In genomic region chr2:136212426-136213378, GRCh38 we compare ENCODE assay signal across 9 cellular contexts.
A peak's percentile ranks its signal among the peaks of the same experiment; 100 is the strongest.
DNase-seq lines count a peak whose midpoint lies in the region; ATAC-seq, FAIRE-seq and TF ChIP-seq lines count a peak whose summit lies in the region.
"Had no signal": no experiment of that assay in that cellular context is flagged by ENCODE, and none has a peak within 500 bp of the region (broad histone marks: within the 10 kb centered on the region; RNA-seq: fewer than 3 reads in every experiment).

No MANE protein-coding gene starts in this region.

- H3F3A ChIP-seq in GM23338 (replicated peaks; ENCODE audit: low read depth), result no peaks in the 10 kb centered on the region

- in situ Hi-C loops in GM13977 (cut with MboI; ENCODE audit: low pct_unique_long_range_greater_than_20kb, low sequenced_read_pairs, unreplicated experiment), result no loop called here

- peak; percentile 92 for ATAC-seq in CD8-positive, alpha-beta T cell
- ATAC-seq in GM19324 (IDR thresholded peaks at IDR 0.05; ENCODE audit: low FRiP score, unreplicated experiment) (peak; percentile 49), HG03103 (IDR thresholded peaks at IDR 0.05; ENCODE audit: low read depth, unreplicated experiment) (peak; percentile 48), GM23338 (no peak)

- peaks cover 46% of the 10 kb centered on the region for H3K4me1 Mint-ChIP-seq in CD8-positive, alpha-beta T cell (ENCODE audit: low read depth)
- H3K4me1 Mint-ChIP-seq in GM23338, result no peaks in the 10 kb centered on the region

- peak overlapping the region; percentile 53 for H3K4me3 Mint-ChIP-seq in CD8-positive, alpha-beta T cell
- H3K4me3 Mint-ChIP-seq in GM23338, result no peak overlapping the region

- no peaks in the 10 kb centered on the region for H3K27me3 ChIP-seq in CD8-positive, alpha-beta T cell (ENCODE audit: insufficient read depth, low read length)
- H3K27me3 ChIP-seq in GM23338 (ENCODE audit: insufficient read depth), result no peaks in the 10 kb centered on the region

- intact Hi-C loops in CD8-positive, alpha-beta T cell (cut with DNase I, micrococcal nuclease), result loop anchor here (5.0 kb wide), 1 partner anchor 75 kb away; no protein-coding TSS in a partner anchor

- H3K9me2 ChIP-seq in GM23338 (ENCODE audit: insufficient read depth), result peaks cover 34% of the 10 kb centered on the region; the same call in 1 of the 2 replicates

- no peak overlapping the region for H2AFZ ChIP-seq in GM23338

- no peaks in the 10 kb centered on the region for H3K27me3 Mint-ChIP-seq in CD8-positive, alpha-beta T cell (ENCODE audit: low read depth)
- H3K27me3 Mint-ChIP-seq in GM23338 (ENCODE audit: insufficient read depth, low read depth, poor library complexity), result peaks cover 2% of the 10 kb centered on the region

- peaks cover 26% of the 10 kb centered on the region for H3K4me1 ChIP-seq in CD8-positive, alpha-beta T cell (ENCODE audit: insufficient read depth, low read length)
- no peaks in the 10 kb centered on the region for H3K4me1 ChIP-seq in GM23338 (ENCODE audit: insufficient read depth)

- no peak for TF ChIP-seq CTCF in CD8-positive, alpha-beta T cell (IDR thresholded peaks at IDR 0.05)
- TF ChIP-seq CTCF in GM23338 (conservative IDR thresholded peaks at IDR 0.05; ENCODE audit: low read depth in 2 of 2) (no peak), GM13977 (IDR thresholded peaks at IDR 0.05; ENCODE audit: extremely low read depth, insufficient read depth, missing control alignments) (no peak)

- no peaks in the 10 kb centered on the region for H3K79me2 ChIP-seq in GM23338 (replicated peaks; ENCODE audit: insufficient read depth)

- no peak overlapping the region for H3K4me2 ChIP-seq in GM23338

- H3K36me3 Mint-ChIP-seq in CD8-positive, alpha-beta T cell, result no peaks in the 10 kb centered on the region
- no peaks in the 10 kb centered on the region for H3K36me3 Mint-ChIP-seq in GM23338 (ENCODE audit: low read depth)

- peak in 4 of 7 experiments; percentile 35 to 65 (median 47) for DNase-seq in CD8-positive, alpha-beta T cell
- peak; percentile 27 for DNase-seq in activated gamma-delta T cell treated with anti-CD3 and anti-CD28 coated beads, Interleukin-2, amount 50 U/mL, for 16 hours (ENCODE audit: low read depth)
- DNase-seq in RCC 7860 (ENCODE audit: low spot score) (no peak), GM23338 (ENCODE audit: low spot score) (no peak), GM13977 (ENCODE audit: low spot score) (no peak), GM03348 (ENCODE audit: low spot score) (no peak)
- DNase-seq: KBM-7 had no signal

- peak overlapping the region; percentile 13 for H3K27ac ChIP-seq in CD8-positive, alpha-beta T cell (ENCODE audit: low read depth, low read length)
- no peak overlapping the region for H3K27ac ChIP-seq in GM23338 (ENCODE audit: low read depth)

- H3K9me3 Mint-ChIP-seq in CD8-positive, alpha-beta T cell, result peaks cover 14% of the 10 kb centered on the region
- peaks cover 9% of the 10 kb centered on the region for H3K9me3 Mint-ChIP-seq in GM23338

- CTCF ChIA-PET in CD8-positive, alpha-beta T cell (lab: Charles Lee), result interaction anchor here (0.8 to 1.3 kb wide), 4 partner anchors 26 to 299 kb away, joined by 3 to 4 read pairs (median 3); no protein-coding TSS in a partner anchor

- FAIRE-seq in RCC 7860 (lab: Jason Lieb, UNC), result no peak

- H3K36me3 ChIP-seq in CD8-positive, alpha-beta T cell (ENCODE audit: insufficient read depth, low read length), result no peaks in the 10 kb centered on the region
- no peaks in the 10 kb centered on the region for H3K36me3 ChIP-seq in GM23338 (ENCODE audit: insufficient read depth)

- peak overlapping the region; percentile 93 for H3K27ac Mint-ChIP-seq in CD8-positive, alpha-beta T cell
- no peak overlapping the region for H3K27ac Mint-ChIP-seq in GM23338

- no peak overlapping the region for H3K4me3 ChIP-seq in CD8-positive, alpha-beta T cell (ENCODE audit: low read depth, low read length)
- no peak overlapping the region for H3K4me3 ChIP-seq in GM23338

- no peaks in the 10 kb centered on the region for H3K9me3 ChIP-seq in CD8-positive, alpha-beta T cell (ENCODE audit: low read length)

- POLR2A ChIA-PET in CD8-positive, alpha-beta T cell (lab: Charles Lee), result interaction anchor here (0.6 to 1.9 kb wide), 9 partner anchors 9 to 115 kb away, joined by 3 to 10 read pairs (median 4); no protein-coding TSS in a partner anchor

- H4K20me1 ChIP-seq in GM23338 (replicated peaks; ENCODE audit: insufficient read depth), result no peaks in the 10 kb centered on the region

TF ChIP-seq in GM23338, 12 proteins besides CTCF, POLR2A, EP300 and RAD21 (continues in another document):
- TF ChIP-seq ZNF331 (CRISPR knock-in tag; IDR thresholded peaks at IDR 0.05; ENCODE audit: low read depth) (no peak), REST (IDR thresholded peaks at IDR 0.05; ENCODE audit: unreplicated experiment) (no peak), CREB1 (CRISPR knock-in tag; IDR thresholded peaks at IDR 0.05; ENCODE audit: low read depth) (no peak), ETS1 (IDR thresholded peaks at IDR 0.05) (no peak), ZNF114 (CRISPR knock-in tag; IDR thresholded peaks at IDR 0.05) (no peak), POLR2AphosphoS5 (IDR thresholded peaks at IDR 0.05; ENCODE audit: low read depth) (no peak), EZH2phosphoT487 (IDR thresholded peaks at IDR 0.05; ENCODE audit: unreplicated experiment) (no peak), STAT1 (IDR thresholded peaks at IDR 0.05; ENCODE audit: unreplicated experiment) (no peak)

Comparison
In these comparisons a context has a peak if more than half of its experiments do, and no peak if none do; other contexts are left out.
1. DNase-seq: peak in CD8-positive, alpha-beta T cell (4 of 7) and activated gamma-delta T cell treated with anti-CD3 and anti-CD28 coated beads, Interleukin-2, amount 50 U/mL, for 16 hours (single experiment); none in RCC 7860 (single experiment), GM23338 (single experiment), GM13977 (single experiment) and GM03348 (single experiment).